Comparison of ENCODE assay signal across 8 cellular contexts in genomic region chr4:139214039-139214534, GRCh38. TPM values are rescaled to one million over a fixed set of nuclear protein-coding genes. Genes with fewer than 3 reads are reported as not detected.
DNase-seq lines count a peak whose midpoint lies in the region; ATAC-seq and TF ChIP-seq lines count a peak whose summit lies in the region.
"Had no signal": no experiment of that assay in that cellular context is flagged by ENCODE, and none has a peak within 500 bp of the region (broad histone marks: within the 10 kb centered on the region; RNA-seq: fewer than 3 reads in every experiment).

No MANE protein-coding gene starts in this region.

- no peak for TF ChIP-seq CTCF in fibroblast of villous mesenchyme (IDR thresholded peaks at IDR 0.05; ENCODE audit: insufficient read depth, low read depth, low read length)

- no peak overlapping the region for H3K4me3 Mint-ChIP-seq in activated CD4-positive, alpha-beta T cell treated with anti-CD3 and anti-CD28 coated beads for 36 hours

- POLR2A ChIA-PET in activated CD4-positive, alpha-beta T cell treated with anti-CD3 and anti-CD28 coated beads for 36 hours (lab: Charles Lee), result interaction anchor here (0.6 kb wide), 1 partner anchor 310 kb away, joined by 4 read pairs; no protein-coding TSS in a partner anchor

- no peaks in the 10 kb centered on the region for H3K27me3 Mint-ChIP-seq in activated CD4-positive, alpha-beta T cell treated with anti-CD3 and anti-CD28 coated beads for 36 hours

- DNase-seq in NCI-H2029 treated with DMSO at 0.1 percent for 48 hours (lab: John Stamatoyannopoulos, UW), result peak; percentile 58
- DNase-seq in fibroblast of villous mesenchyme (ENCODE audit: low read depth), result peak; percentile 44
- DNase-seq in activated CD4-positive, alpha-beta T cell treated with anti-CD3 and anti-CD28 coated beads, Interleukin-2, amount 50 U/mL, for 1 hour, result no peak
- no peak for DNase-seq in activated CD4-positive, alpha-beta T cell treated with anti-CD3 and anti-CD28 coated beads for 36 hours

- H3K9me3 Mint-ChIP-seq in activated CD4-positive, alpha-beta T cell treated with anti-CD3 and anti-CD28 coated beads for 36 hours (ENCODE audit: low read depth), result no peaks in the 10 kb centered on the region

- CTCF ChIA-PET in activated CD4-positive, alpha-beta T cell treated with anti-CD3 and anti-CD28 coated beads for 36 hours (lab: Charles Lee), result interaction anchor here (1.4 kb wide), 1 partner anchor 110 kb away, joined by 3 read pairs; no protein-coding TSS in a partner anchor

- H3K36me3 Mint-ChIP-seq in activated CD4-positive, alpha-beta T cell treated with anti-CD3 and anti-CD28 coated beads for 36 hours (ENCODE audit: low read depth), result no peaks in the 10 kb centered on the region

- no peak overlapping the region for H3K4me3 ChIP-seq in fibroblast of villous mesenchyme (ENCODE audit: low read depth, low read length)
- H3K4me3 ChIP-seq: SJSA1 had no signal

- H3K27ac Mint-ChIP-seq in activated CD4-positive, alpha-beta T cell treated with anti-CD3 and anti-CD28 coated beads for 36 hours, result no peak overlapping the region

- peak; percentile 99 for ATAC-seq in GM19035 (IDR thresholded peaks at IDR 0.05; ENCODE audit: unreplicated experiment)
- ATAC-seq in HG02840 (IDR thresholded peaks at IDR 0.05; ENCODE audit: low FRiP score, unreplicated experiment), result peak; percentile 97
- no peak for ATAC-seq in esophagus mucosa
- ATAC-seq in activated CD4-positive, alpha-beta T cell treated with anti-CD3 and anti-CD28 coated beads for 36 hours, result no peak

- intact Hi-C loops in activated CD4-positive, alpha-beta T cell treated with anti-CD3 and anti-CD28 coated beads for 36 hours (cut with DNase I, micrococcal nuclease), result no loop called here

- peaks cover 5% of the 10 kb centered on the region for H3K4me1 Mint-ChIP-seq in activated CD4-positive, alpha-beta T cell treated with anti-CD3 and anti-CD28 coated beads for 36 hours

RNA-seq across cellular contexts. Expression of gene ELF2, which starts 37.1 kb away (rescaled TPM):
- total RNA-seq in fibroblast of villous mesenchyme (40.3 and 45.8 TPM in 2 replicates), esophagus mucosa (23.8 TPM)
- 10 to 100 TPM; 26.2 to 33.4 TPM for total RNA-seq in activated CD4-positive, alpha-beta T cell treated with anti-CD3 and anti-CD28 coated beads for 36 hours

Comparison
In these comparisons a context has a peak if more than half of its experiments do, and no peak if none do; other contexts are left out.
1. ATAC-seq: peak in GM19035 (single experiment) and HG02840 (single experiment); none in esophagus mucosa (single experiment) and activated CD4-positive, alpha-beta T cell treated with anti-CD3 and anti-CD28 coated beads for 36 hours (single experiment).
2. DNase-seq: peak in NCI-H2029 treated with DMSO at 0.1 percent for 48 hours (single experiment) and fibroblast of villous mesenchyme (single experiment); none in activated CD4-positive, alpha-beta T cell treated with anti-CD3 and anti-CD28 coated beads, Interleukin-2, amount 50 U/mL, for 1 hour (single experiment) and activated CD4-positive, alpha-beta T cell treated with anti-CD3 and anti-CD28 coated beads for 36 hours (single experiment).